8 cellular contexts compared by ENCODE assay signal in genomic region chr4:109728385-109728784, GRCh38. TPM values are rescaled to one million over a fixed set of nuclear protein-coding genes. Genes with fewer than 3 reads are reported as not detected.
DNase-seq lines count a peak whose midpoint lies in the region; ATAC-seq and TF ChIP-seq lines count a peak whose summit lies in the region.

No MANE protein-coding gene starts in this region.

- H3K4me2 ChIP-seq in OCI-LY1 (ENCODE audit: low read length) (peak overlapping the region; percentile 96), trophoblast cell (ENCODE audit: low read length) (peak overlapping the region; percentile 8)

- H2BK12ac ChIP-seq in trophoblast cell (ENCODE audit: low read length): no peak overlapping the region

- H2AK5ac ChIP-seq in trophoblast cell (ENCODE audit: low read length): no peak overlapping the region

- H2BK120ac ChIP-seq in trophoblast cell (ENCODE audit: insufficient read depth, low read length, poor library complexity): no peak overlapping the region

- H2AFZ ChIP-seq in OCI-LY1 (ENCODE audit: low read length) (no peak overlapping the region), trophoblast cell (ENCODE audit: insufficient read depth, low read length, poor library complexity) (no peak overlapping the region)

- H3K4ac ChIP-seq in trophoblast cell (ENCODE audit: low read depth, low read length): no peak overlapping the region

- peaks cover 7% of the 10 kb centered on the region for H3K79me1 ChIP-seq in trophoblast cell (ENCODE audit: low read length)

- H3K27ac ChIP-seq in OCI-LY1 (ENCODE audit: low read depth, low read length, poor library complexity, severe bottlenecking) (no peak overlapping the region), epithelial cell of prostate (peak overlapping the region; percentile 77), trophoblast cell (ENCODE audit: low read depth, low read length) (no peak overlapping the region)

- TF ChIP-seq CTCF in OCI-LY1 (IDR thresholded peaks at IDR 0.05; ENCODE audit: low read length): no peak
- TF ChIP-seq CTCF in GM10248 (IDR thresholded peaks at IDR 0.05; ENCODE audit: control extremely low read depth, extremely low read depth, low read depth, missing control alignments): no peak

- H3K14ac ChIP-seq in trophoblast cell (ENCODE audit: low read length): no peak overlapping the region

- no peak overlapping the region for H4K8ac ChIP-seq in trophoblast cell (ENCODE audit: low read depth, low read length)

- H3F3A ChIP-seq in OCI-LY1 (ENCODE audit: insufficient read depth, low read length): no peaks in the 10 kb centered on the region

- POLR2A ChIA-PET in GM10248 (lab: Yijun Ruan, JAX): no interaction called here

- DNase-seq in DMS 273 (lab: John Stamatoyannopoulos, UW; ENCODE audit: unreplicated experiment): peak; percentile 18
- DNase-seq in DMS 273 treated with DMSO at 0.1 percent for 48 hours (lab: John Stamatoyannopoulos, UW): no peak
- no peak for DNase-seq in epithelial cell of prostate (ENCODE audit: low read depth, low spot score)
- no peak for DNase-seq in trophoblast cell
- no peak for DNase-seq in cortex of kidney (lab: John Stamatoyannopoulos, UW)
- no peak for DNase-seq in GM10248 (ENCODE audit: extremely low spot score)

- H3K36me3 ChIP-seq in OCI-LY1 (ENCODE audit: insufficient read depth, low read length) (peaks cover 22% of the 10 kb centered on the region; the same call in 1 of the 2 replicates), trophoblast cell (ENCODE audit: control insufficient read depth in 1 of 2, insufficient read depth in 2 of 2, low read length in 2 of 2) (no peaks in the 10 kb centered on the region)

- no peaks in the 10 kb centered on the region for H3K9me2 ChIP-seq in OCI-LY1 (ENCODE audit: low read depth, low read length)

- H3K4me1 ChIP-seq in OCI-LY1 (ENCODE audit: insufficient read depth, low read length, severe bottlenecking) (peaks cover 22% of the 10 kb centered on the region), trophoblast cell (ENCODE audit: control insufficient read depth in 1 of 2, insufficient read depth in 2 of 2, low read length in 2 of 2) (peaks cover 3% of the 10 kb centered on the region in 2 experiments)

- no peak overlapping the region for H4K12ac ChIP-seq in trophoblast cell (ENCODE audit: low read depth, low read length)

- H3K9ac ChIP-seq in OCI-LY1 (ENCODE audit: low read length): peak overlapping the region; percentile 86
- no peak overlapping the region for H3K9ac ChIP-seq in trophoblast cell (ENCODE audit: low read length)

- no CpG with 5 or more reads among the region's 6 CpGs for WGBS in trophoblast cell (ENCODE audit: extremely low coverage, insufficient coverage, insufficient read length)

- H3K79me2 ChIP-seq in OCI-LY1 (ENCODE audit: insufficient read depth, low read length) (peaks cover 36% of the 10 kb centered on the region), trophoblast cell (ENCODE audit: control insufficient read depth, insufficient read depth, low read length, poor library complexity) (peaks cover 6% of the 10 kb centered on the region)

- H4K20me1 ChIP-seq in OCI-LY1 (ENCODE audit: insufficient read depth, low read length): no peaks in the 10 kb centered on the region

- H3K18ac ChIP-seq in trophoblast cell (ENCODE audit: low read length): no peak overlapping the region

- H3K4me3 ChIP-seq in OCI-LY1 (ENCODE audit: low read depth, low read length, poor library complexity, severe bottlenecking) (peak overlapping the region; percentile 91), trophoblast cell (ENCODE audit: low read depth, low read length) (no peak overlapping the region)

- no peak overlapping the region for H2BK5ac ChIP-seq in trophoblast cell (ENCODE audit: low read depth, low read length, poor library complexity)

- ATAC-seq in GM18870 (IDR thresholded peaks at IDR 0.05; ENCODE audit: unreplicated experiment): no peak

- H3K27me3 ChIP-seq in OCI-LY1 (ENCODE audit: insufficient read depth, low read length) (no peaks in the 10 kb centered on the region), trophoblast cell (ENCODE audit: insufficient read depth, low read length) (no peaks in the 10 kb centered on the region)

- H3K23ac ChIP-seq in trophoblast cell (ENCODE audit: low read length): no peak overlapping the region

- no peak overlapping the region for H4K91ac ChIP-seq in trophoblast cell (ENCODE audit: low read depth, low read length)

- H3K9me3 ChIP-seq in OCI-LY1 (ENCODE audit: low read length) (no peaks in the 10 kb centered on the region), trophoblast cell (ENCODE audit: insufficient read depth, low read depth, low read length) (no peaks in the 10 kb centered on the region)

- CTCF ChIA-PET in GM10248 (lab: Yijun Ruan, JAX): interaction anchor here (1.8 kb wide), 1 partner anchor 27 kb away, joined by 4 read pairs; no protein-coding TSS in a partner anchor

RNA-seq across cellular contexts. Expression of gene PLA2G12A, which starts 1.5 kb away (rescaled TPM):
- 29.0 and 33.8 TPM in 2 replicates for polyA plus RNA-seq in trophoblast cell (2013)

RNA-seq across cellular contexts. Expression of gene CASP6, which starts 25.1 kb away (rescaled TPM):
- 26.5 and 27.4 TPM in 2 replicates for polyA plus RNA-seq in trophoblast cell (2013)
